In genomic region chr17:30554839-30555751, GRCh38 we compare ENCODE assay signal across 11 cellular contexts.
DNase-seq lines count a peak whose midpoint lies in the region; ATAC-seq and TF ChIP-seq lines count a peak whose summit lies in the region.
"Had no signal": no experiment of that assay in that cellular context is flagged by ENCODE, and none has a peak within 500 bp of the region (broad histone marks: within the 10 kb centered on the region; RNA-seq: fewer than 3 reads in every experiment).

No MANE protein-coding gene starts in this region.

- peaks cover 24% of the 10 kb centered on the region for H3K4me1 Mint-ChIP-seq in HFFc6 (ENCODE audit: low read depth)
- H3K4me1 Mint-ChIP-seq in T-helper 17 cell, result peaks cover 10% of the 10 kb centered on the region

- peak; percentile 42 for DNase-seq in HFFc6
- DNase-seq in amniotic epithelial cell (ENCODE audit: low read depth), result peak; percentile 20
- peak in 1 of 2 donors; percentile 63 for DNase-seq in left lung
- DNase-seq in NCI-H128 (lab: John Stamatoyannopoulos, UW; ENCODE audit: unreplicated experiment), result no peak
- no peak for DNase-seq in medulla oblongata (ENCODE audit: extremely low spot score)
- DNase-seq in T-helper 17 cell, result no peak
- DNase-seq: KBM-7 had no signal

- no peak overlapping the region for H3K4me3 ChIP-seq in DOHH2 (ENCODE audit: low read length)
- H3K4me3 ChIP-seq in left lung, result no peak overlapping the region
- H3K4me3 ChIP-seq: prostate gland, tibial artery had no signal

- H3K4me1 ChIP-seq in DOHH2 (ENCODE audit: control insufficient read depth, low read length), result peaks cover 29% of the 10 kb centered on the region
- H3K4me1 ChIP-seq in left lung, result no peaks in the 10 kb centered on the region
- H3K4me1 ChIP-seq: prostate gland, tibial artery had no signal

- H3K27me3 Mint-ChIP-seq in HFFc6 (ENCODE audit: insufficient read depth) (peaks cover 13% of the 10 kb centered on the region), T-helper 17 cell (no peaks in the 10 kb centered on the region)

- H3K36me3 ChIP-seq in DOHH2 (ENCODE audit: control insufficient read depth, low read length) (no peaks in the 10 kb centered on the region), left lung (no peaks in the 10 kb centered on the region)
- H3K36me3 ChIP-seq: prostate gland, tibial artery had no signal

- H3K27ac ChIP-seq in DOHH2 (ENCODE audit: low read depth, low read length) (no peak overlapping the region), left lung (no peak overlapping the region)
- H3K27ac ChIP-seq: prostate gland, tibial artery had no signal

- H3K79me2 ChIP-seq in DOHH2 (ENCODE audit: control insufficient read depth, low read length), result no peaks in the 10 kb centered on the region

- ATAC-seq in left lung, result peak; percentile 47
- no peak for ATAC-seq in GM21423 (IDR thresholded peaks at IDR 0.05; ENCODE audit: unreplicated experiment)
- ATAC-seq in T-helper 17 cell, result no peak

- intact Hi-C loops in left lung (cut with DNase I), result no loop called here

- no peaks in the 10 kb centered on the region for H3K27me3 ChIP-seq in DOHH2 (ENCODE audit: control insufficient read depth, low read length)
- no peaks in the 10 kb centered on the region for H3K27me3 ChIP-seq in left lung
- H3K27me3 ChIP-seq: tibial artery had no signal

- H3K9me3 ChIP-seq in DOHH2 (ENCODE audit: control insufficient read depth, insufficient read depth, low read length), result no peaks in the 10 kb centered on the region
- H3K9me3 ChIP-seq in left lung, result no peaks in the 10 kb centered on the region
- H3K9me3 ChIP-seq in T-helper 17 cell (ENCODE audit: control insufficient read depth, low read length, poor library complexity, severe bottlenecking), result no peaks in the 10 kb centered on the region
- H3K9me3 ChIP-seq: prostate gland, tibial artery had no signal

- H3F3A ChIP-seq in DOHH2 (ENCODE audit: control insufficient read depth, insufficient read depth), result no peaks in the 10 kb centered on the region

- H3K9me2 ChIP-seq in DOHH2 (replicated peaks; ENCODE audit: control insufficient read depth, low read length), result no peaks in the 10 kb centered on the region

- no peak overlapping the region for H3K27ac Mint-ChIP-seq in HFFc6
- no peak overlapping the region for H3K27ac Mint-ChIP-seq in T-helper 17 cell

- H3K36me3 Mint-ChIP-seq in HFFc6 (ENCODE audit: low read depth) (no peaks in the 10 kb centered on the region), T-helper 17 cell (ENCODE audit: low read depth) (no peaks in the 10 kb centered on the region)

- H3K4me2 ChIP-seq in DOHH2 (ENCODE audit: low read length), result no peak overlapping the region

- H4K20me1 ChIP-seq in DOHH2 (ENCODE audit: control insufficient read depth, insufficient read depth, low read depth, low read length), result no peaks in the 10 kb centered on the region

- TF ChIP-seq CTCF in DOHH2 (IDR thresholded peaks at IDR 0.05; ENCODE audit: low read depth, low read length, poor library complexity, severe bottlenecking) (peak; percentile 53), HFFc6 (IDR thresholded peaks at IDR 0.05) (peak; percentile 67), left lung (IDR thresholded peaks at IDR 0.05) (no peak)

- no peaks in the 10 kb centered on the region for H3K9me3 Mint-ChIP-seq in HFFc6

- no peak overlapping the region for H3K4me3 Mint-ChIP-seq in HFFc6
- H3K4me3 Mint-ChIP-seq in T-helper 17 cell, result no peak overlapping the region

Comparison
In these comparisons a context has a peak if more than half of its experiments do, and no peak if none do; other contexts are left out.
1. CTCF ChIP-seq: peak in DOHH2 (single experiment) and HFFc6 (single experiment); none in left lung (0 of 2).
2. DNase-seq: peak in HFFc6 (single experiment) and amniotic epithelial cell (single experiment); none in NCI-H128 (single experiment), medulla oblongata (single experiment) and T-helper 17 cell (0 of 3).